Comparison of ENCODE assay signal across 1 cellular context in genomic region chr10:24465899-24466615, GRCh38.
TF ChIP-seq lines count a peak whose summit lies in the region.

No MANE protein-coding gene starts in this region.

TF ChIP-seq in HepG2, 621 proteins besides CTCF, POLR2A, EP300 and RAD21 (continued from another document and continues in another):
- TF ChIP-seq FOXP4 (CRISPR knock-in tag; IDR thresholded peaks at IDR 0.05): peak; percentile 43; the same call in 1 of the 2 replicates
- no peak for TF ChIP-seq ONECUT2 (CRISPR knock-in tag; IDR thresholded peaks at IDR 0.05)
- 0 out of 2 replicates have a peak, but pooled peaks have one; percentile 11 for TF ChIP-seq SALL1 (CRISPR knock-in tag; IDR thresholded peaks at IDR 0.05)
- TF ChIP-seq CHCHD3 (CRISPR knock-in tag; IDR thresholded peaks at IDR 0.05): no peak
- TF ChIP-seq KMT2A (CRISPR knock-in tag; IDR thresholded peaks at IDR 0.05): peak; percentile 25; the same call in 1 of the 2 replicates
- peak; percentile 71 for TF ChIP-seq TBX2 (CRISPR knock-in tag; IDR thresholded peaks at IDR 0.05; ENCODE audit: borderline replicate concordance)
- 0 out of 2 replicates have a peak, but pooled peaks have one; percentile 35 for TF ChIP-seq ZNF124 (CRISPR knock-in tag; IDR thresholded peaks at IDR 0.05)
- peak; percentile 55; the same call in 1 of the 2 replicates for TF ChIP-seq SPEN (CRISPR knock-in tag; IDR thresholded peaks at IDR 0.05; ENCODE audit: low read depth)
- 0 out of 2 replicates have a peak, but pooled peaks have one; percentile 6 for TF ChIP-seq GFI1 (CRISPR knock-in tag; IDR thresholded peaks at IDR 0.05; ENCODE audit: borderline replicate concordance)
- TF ChIP-seq SOX5 (CRISPR knock-in tag; IDR thresholded peaks at IDR 0.05; ENCODE audit: borderline replicate concordance): peak; percentile 7; the same call in 1 of the 2 replicates
- no peak for TF ChIP-seq ELK4 (CRISPR knock-in tag; IDR thresholded peaks at IDR 0.05; ENCODE audit: borderline replicate concordance)
- peak; percentile 35 for TF ChIP-seq HNF4A (CRISPR knock-in tag; IDR thresholded peaks at IDR 0.05)
- TF ChIP-seq NR2F6 (IDR thresholded peaks at IDR 0.05): 0 out of 2 replicates have a peak, but pooled peaks have one; percentile 12
- TF ChIP-seq NR2F6 (CRISPR knock-in tag; IDR thresholded peaks at IDR 0.05): no peak
- TF ChIP-seq ZBTB33 (CRISPR knock-in tag; IDR thresholded peaks at IDR 0.05): no peak
- TF ChIP-seq FOSL1 (CRISPR knock-in tag; IDR thresholded peaks at IDR 0.05; ENCODE audit: borderline replicate concordance): peak; percentile 58; the same call in 1 of the 2 replicates
- peak; percentile 48 for TF ChIP-seq ZNF629 (CRISPR knock-in tag; conservative IDR thresholded peaks at IDR 0.05)
- no peak for TF ChIP-seq PAX8 (CRISPR knock-in tag; IDR thresholded peaks at IDR 0.05; ENCODE audit: borderline replicate concordance)
- TF ChIP-seq ZNF770 (CRISPR knock-in tag; IDR thresholded peaks at IDR 0.05): 0 out of 2 replicates have a peak, but pooled peaks have one; percentile 18
- no peak for TF ChIP-seq ZZZ3 (CRISPR knock-in tag; IDR thresholded peaks at IDR 0.05; ENCODE audit: borderline replicate concordance)
- 0 out of 2 replicates have a peak, but pooled peaks have one; percentile 38 for TF ChIP-seq DRAP1 (CRISPR knock-in tag; IDR thresholded peaks at IDR 0.05)
- TF ChIP-seq ZSCAN30 (CRISPR knock-in tag; IDR thresholded peaks at IDR 0.05): 0 out of 2 replicates have a peak, but pooled peaks have one; percentile 38
- TF ChIP-seq BCL6 (CRISPR knock-in tag; IDR thresholded peaks at IDR 0.05): peak; percentile 45; the same call in 1 of the 2 replicates
- no peak for TF ChIP-seq ZNF572 (CRISPR knock-in tag; IDR thresholded peaks at IDR 0.05)
- 0 out of 2 replicates have a peak, but pooled peaks have one; percentile 40 for TF ChIP-seq SNAPC4 (CRISPR knock-in tag; IDR thresholded peaks at IDR 0.05)
- no peak for TF ChIP-seq SMARCC2 (IDR thresholded peaks at IDR 0.05)
- no peak for TF ChIP-seq CENPBD1 (CRISPR knock-in tag; IDR thresholded peaks at IDR 0.05; ENCODE audit: borderline replicate concordance, low read depth)
- no peak for TF ChIP-seq IKZF4 (CRISPR knock-in tag; IDR thresholded peaks at IDR 0.05; ENCODE audit: borderline replicate concordance, low read depth, not compliant biosample characterization)
- TF ChIP-seq ZNF407 (CRISPR knock-in tag; IDR thresholded peaks at IDR 0.05; ENCODE audit: not compliant biosample characterization): no peak
- TF ChIP-seq HES4 (CRISPR knock-in tag; IDR thresholded peaks at IDR 0.05; ENCODE audit: borderline replicate concordance): no peak
- no peak for TF ChIP-seq ZBTB7A (CRISPR knock-in tag; IDR thresholded peaks at IDR 0.05)
- no peak; the same call in 1 of the 2 replicates for TF ChIP-seq TFE3 (CRISPR knock-in tag; IDR thresholded peaks at IDR 0.05)
- no peak for TF ChIP-seq ISX (CRISPR knock-in tag; conservative IDR thresholded peaks at IDR 0.05)
